Comparison of ENCODE assay signal across 17 cellular contexts in genomic region chr11:9266926-9267325, GRCh38.
"Had no signal": no experiment of that assay in that cellular context is flagged by ENCODE, and none has a peak within 500 bp of the region (broad histone marks: within the 10 kb centered on the region; RNA-seq: fewer than 3 reads in every experiment).

No MANE protein-coding gene starts in this region.

- DNase-seq: activated CD4-positive, alpha-beta T cell treated with anti-CD3 and anti-CD28 coated beads, Interleukin-2, amount 50 U/mL, for 1 hour; activated CD4-positive, CD25-positive, alpha-beta regulatory T cell treated with anti-CD3 and anti-CD28 coated beads, Interleukin-2, amount 50 U/mL, for 72 hours; activated T-cell treated with anti-CD3 and anti-CD28 coated beads, Interleukin-2, amount 50 U/mL, for 1 hour; amygdala; heart left ventricle; islet precursor cell; left cardiac atrium; stimulated activated CD4-positive, alpha-beta T cell treated with anti-CD3 and anti-CD28 coated beads, Interleukin-4, amount 100 ng/mL, for 24 hours; stimulated activated naive CD4-positive, alpha-beta T cell treated with Interleukin-2 at 50 U/mL for 16 hours; T-cell; upper lobe of right lung had no signal

- H3K4me3 Mint-ChIP-seq: T-helper 2 cell treated with Interferon-gamma antibody and Interleukin-4, amounts not matched to agents 5 μg/mL and 100 μg/mL, for 36 hours had no signal

- ATAC-seq: heart left ventricle, left cardiac atrium, T-cell, upper lobe of right lung had no signal

- H3K4me1 ChIP-seq: prostate gland had no signal

- H3K27ac Mint-ChIP-seq: activated naive CD8-positive, alpha-beta T cell treated with anti-CD3 and anti-CD28 coated beads, Interleukin-2, amount 10 ng/mL, durations not matched to agents 7 days and 5 days; T-cell; T-helper 2 cell treated with Interferon-gamma antibody and Interleukin-4, amounts not matched to agents 5 μg/mL and 100 μg/mL, for 36 hours had no signal

- FAIRE-seq: endometrium had no signal

- H3K27me3 ChIP-seq: cardiac muscle cell, heart left ventricle, upper lobe of right lung had no signal

- H3K27ac ChIP-seq: prostate gland, VCaP had no signal

- H3K36me3 ChIP-seq: cardiac muscle cell, heart left ventricle, prostate gland, upper lobe of right lung had no signal

- H3K4me3 ChIP-seq: cardiac muscle cell, heart left ventricle, prostate gland, upper lobe of right lung had no signal

- H3K9me3 Mint-ChIP-seq: activated naive CD8-positive, alpha-beta T cell treated with anti-CD3 and anti-CD28 coated beads, Interleukin-2, amount 10 ng/mL, durations not matched to agents 7 days and 5 days; T-cell; T-helper 2 cell treated with Interferon-gamma antibody and Interleukin-4, amounts not matched to agents 5 μg/mL and 100 μg/mL, for 36 hours had no signal

- H3K36me3 Mint-ChIP-seq: T-cell had no signal

- H3K9me3 ChIP-seq: heart left ventricle, prostate gland, upper lobe of right lung had no signal
